Comparison of ENCODE assay signal across 1 cellular context in genomic region chr6:55293116-55293515, GRCh38.
TF ChIP-seq lines count a peak whose summit lies in the region.

No MANE protein-coding gene starts in this region.

TF ChIP-seq in H1, 55 proteins besides CTCF, POLR2A, EP300 and RAD21 (continued from another document):
- TF ChIP-seq PHF8 (conservative IDR thresholded peaks at IDR 0.05; ENCODE audit: low read depth, low read length) (no peak), RXRA (IDR thresholded peaks at IDR 0.05; ENCODE audit: insufficient read depth, low read depth, low read length) (no peak), SP1 (IDR thresholded peaks at IDR 0.05; ENCODE audit: low read depth, low read length) (no peak), CTBP2 (IDR thresholded peaks at IDR 0.05; ENCODE audit: borderline replicate concordance, insufficient read depth, insufficient read length, low read length) (no peak), GTF2F1 (IDR thresholded peaks at IDR 0.05; ENCODE audit: borderline replicate concordance, low read depth, low read length) (no peak), EGR1 (IDR thresholded peaks at IDR 0.05; ENCODE audit: borderline replicate concordance, low read depth, low read length) (no peak), KDM5A (IDR thresholded peaks at IDR 0.05; ENCODE audit: low read length) (no peak)
